11 cellular contexts compared by ENCODE assay signal in genomic region chr7:101792051-101792651, GRCh38. TPM values are rescaled to one million over a fixed set of nuclear protein-coding genes. Genes with fewer than 3 reads are reported as not detected.
DNase-seq lines count a peak whose midpoint lies in the region; ATAC-seq and TF ChIP-seq lines count a peak whose summit lies in the region.
"Had no signal": no experiment of that assay in that cellular context is flagged by ENCODE, and none has a peak within 500 bp of the region (broad histone marks: within the 10 kb centered on the region; RNA-seq: fewer than 3 reads in every experiment).

No MANE protein-coding gene starts in this region.

- no peak overlapping the region for H4K12ac ChIP-seq in trophoblast cell (ENCODE audit: low read depth, low read length)

- H3K36me3 ChIP-seq in PC-9 (ENCODE audit: low read depth) (no peaks in the 10 kb centered on the region), trophoblast cell (ENCODE audit: control insufficient read depth in 1 of 2, insufficient read depth in 2 of 2, low read length in 2 of 2) (no peaks in the 10 kb centered on the region)
- H3K36me3 ChIP-seq in effector memory CD4-positive, alpha-beta T cell (ENCODE audit: control insufficient read depth, insufficient read depth, low read length) = no peaks in the 10 kb centered on the region
- H3K36me3 ChIP-seq: Peyer's patch, tibial artery had no signal

- H2BK12ac ChIP-seq in trophoblast cell (ENCODE audit: low read length) = no peak overlapping the region

- H3K4ac ChIP-seq in trophoblast cell (ENCODE audit: low read depth, low read length) = no peak overlapping the region

- TF ChIP-seq CTCF in PC-9 (conservative IDR thresholded peaks at IDR 0.05) = no peak
- no peak for TF ChIP-seq CTCF in fibroblast of villous mesenchyme (IDR thresholded peaks at IDR 0.05; ENCODE audit: insufficient read depth, low read depth, low read length)

- H2BK120ac ChIP-seq in trophoblast cell (ENCODE audit: insufficient read depth, low read length, poor library complexity) = no peak overlapping the region

- ATAC-seq in HG03354 (IDR thresholded peaks at IDR 0.05; ENCODE audit: poor library complexity, severe bottlenecking, unreplicated experiment) = no peak

- H3F3A ChIP-seq in PC-9 (ENCODE audit: insufficient read depth, low read depth) = peaks cover 24% of the 10 kb centered on the region

- POLR2A ChIA-PET in PC-9 (lab: Charles Lee; ENCODE audit: unreplicated experiment) = interaction anchor here (0.6 kb wide), 1 partner anchor 49 kb away, joined by 3 read pairs; no protein-coding TSS in a partner anchor

- H3K9me3 ChIP-seq in PC-9 (ENCODE audit: insufficient read depth, low read depth) = no peaks in the 10 kb centered on the region
- H3K9me3 ChIP-seq in trophoblast cell (ENCODE audit: insufficient read depth, low read depth, low read length) = peaks cover 7% of the 10 kb centered on the region
- no peaks in the 10 kb centered on the region for H3K9me3 ChIP-seq in effector memory CD4-positive, alpha-beta T cell (ENCODE audit: control insufficient read depth, low read length)
- H3K9me3 ChIP-seq: Peyer's patch had no signal

- H3K23ac ChIP-seq in trophoblast cell (ENCODE audit: low read length) = no peak overlapping the region

- H2AFZ ChIP-seq in PC-9 = no peak overlapping the region; the same call in 1 of the 2 replicates
- H2AFZ ChIP-seq in trophoblast cell (ENCODE audit: insufficient read depth, low read length, poor library complexity) = no peak overlapping the region

- WGBS in trophoblast cell (ENCODE audit: extremely low coverage, insufficient coverage, insufficient read length) = no CpG with 5 or more reads among the region's 9 CpGs

- H2BK5ac ChIP-seq in trophoblast cell (ENCODE audit: low read depth, low read length, poor library complexity) = no peak overlapping the region

- H3K27ac ChIP-seq in PC-9 (peak overlapping the region; percentile 89), trophoblast cell (ENCODE audit: low read depth, low read length) (no peak overlapping the region)
- no peak overlapping the region for H3K27ac ChIP-seq in effector memory CD4-positive, alpha-beta T cell (ENCODE audit: insufficient read depth, low read length, poor library complexity, severe bottlenecking)
- H3K27ac ChIP-seq: Peyer's patch, tibial artery had no signal

- H3K9me2 ChIP-seq in PC-9 (ENCODE audit: insufficient read depth) = no peaks in the 10 kb centered on the region

- H2AK5ac ChIP-seq in trophoblast cell (ENCODE audit: low read length) = no peak overlapping the region

- no peak overlapping the region for H4K91ac ChIP-seq in trophoblast cell (ENCODE audit: low read depth, low read length)

- CTCF ChIA-PET in PC-9 (lab: Charles Lee) = interaction anchor here (0.5 to 1.0 kb wide), 6 partner anchors 48 to 303 kb away, joined by 3 to 14 read pairs (median 4); no protein-coding TSS in a partner anchor

- H3K4me3 ChIP-seq in PC-9 (no peak overlapping the region; the same call in 1 of the 2 replicates), fibroblast of villous mesenchyme (ENCODE audit: low read depth, low read length) (no peak overlapping the region), trophoblast cell (ENCODE audit: low read depth, low read length) (no peak overlapping the region)
- no peak overlapping the region for H3K4me3 ChIP-seq in effector memory CD4-positive, alpha-beta T cell (ENCODE audit: insufficient read depth, low read depth, low read length, poor library complexity, severe bottlenecking)
- H3K4me3 ChIP-seq: Peyer's patch, tibial artery had no signal

- no peaks in the 10 kb centered on the region for H3K79me1 ChIP-seq in trophoblast cell (ENCODE audit: low read length)

- no peak overlapping the region for H3K14ac ChIP-seq in trophoblast cell (ENCODE audit: low read length)

- H3K9ac ChIP-seq in trophoblast cell (ENCODE audit: low read length) = no peak overlapping the region

- BruUV-seq in PC-9 (replicated peaks; lab: Mats Ljungman, UMichigan) = no TSS peak

- no peak overlapping the region for H3K18ac ChIP-seq in trophoblast cell (ENCODE audit: low read length)

- H4K8ac ChIP-seq in trophoblast cell (ENCODE audit: low read depth, low read length) = no peak overlapping the region

- DNase-seq in DMS53 (lab: John Stamatoyannopoulos, UW) (peak; percentile 62), PC-9 (peak; percentile 66 to 84), fibroblast of villous mesenchyme (ENCODE audit: low read depth) (peak; percentile 90), trophoblast cell (peak; percentile 94 to 95), GM19240 (ENCODE audit: insufficient read length, low spot score) (no peak), SIG-M5 treated with dmso at 0.1 percent for 504 hours (lab: John Stamatoyannopoulos, UW; ENCODE audit: unreplicated experiment) (no peak)
- no peak for DNase-seq in effector memory CD4-positive, alpha-beta T cell
- DNase-seq: activated B cell treated with CpG ODN at 0.5 μM for 24 hours, Peyer's patch had no signal

- H4K20me1 ChIP-seq in PC-9 (ENCODE audit: insufficient read depth) = no peaks in the 10 kb centered on the region

- peaks cover 21% of the 10 kb centered on the region for H3K4me1 ChIP-seq in PC-9 (replicated peaks; ENCODE audit: insufficient read depth)
- peaks cover 0 to 3% of the 10 kb centered on the region in 2 experiments for H3K4me1 ChIP-seq in trophoblast cell (ENCODE audit: control insufficient read depth in 1 of 2, insufficient read depth in 2 of 2, low read length in 2 of 2)
- H3K4me1 ChIP-seq in effector memory CD4-positive, alpha-beta T cell (ENCODE audit: control insufficient read depth, insufficient read depth, low read length, poor library complexity, severe bottlenecking) = no peaks in the 10 kb centered on the region
- H3K4me1 ChIP-seq: Peyer's patch, tibial artery had no signal

- no peaks in the 10 kb centered on the region for H3K79me2 ChIP-seq in PC-9 (ENCODE audit: low read depth)
- H3K79me2 ChIP-seq in trophoblast cell (ENCODE audit: control insufficient read depth, insufficient read depth, low read length, poor library complexity) = no peaks in the 10 kb centered on the region

- intact Hi-C loops in PC-9 (cut with micrococcal nuclease; ENCODE audit: unreplicated experiment) = loop anchor here (1.0 to 5.0 kb wide), 3 partner anchors 23 to 63 kb away; no protein-coding TSS in a partner anchor

- H3K27me3 ChIP-seq in PC-9 (ENCODE audit: insufficient read depth, low read depth) (no peaks in the 10 kb centered on the region), trophoblast cell (ENCODE audit: insufficient read depth, low read length) (no peaks in the 10 kb centered on the region)
- no peaks in the 10 kb centered on the region for H3K27me3 ChIP-seq in effector memory CD4-positive, alpha-beta T cell (replicated peaks; ENCODE audit: control insufficient read depth, insufficient read depth, low read length, poor library complexity, severe bottlenecking)
- H3K27me3 ChIP-seq: Peyer's patch, tibial artery had no signal

- H3K4me2 ChIP-seq in PC-9 (peak overlapping the region; percentile 44), trophoblast cell (ENCODE audit: low read length) (no peak overlapping the region)

RNA-seq across cellular contexts. Expression of gene CUX1, which starts 25.3 kb away (rescaled TPM):
- total RNA-seq in PC-9 (2021) (79.8 and 83.3 TPM in 2 replicates), fibroblast of villous mesenchyme (45.7 and 46.2 TPM in 2 replicates)
- polyA plus RNA-seq in trophoblast cell (2013) = 39.0 and 43.1 TPM in 2 replicates

Comparison
In these comparisons a context has a peak if more than half of its experiments do, and no peak if none do; other contexts are left out.
1. DNase-seq: peak in DMS53 (single experiment), PC-9 (2 of 2), fibroblast of villous mesenchyme (single experiment) and trophoblast cell (2 of 2); none in effector memory CD4-positive, alpha-beta T cell (0 of 3), GM19240 (single experiment) and SIG-M5 treated with dmso at 0.1 percent for 504 hours (single experiment).